2 cellular contexts compared by ENCODE assay signal in the genomic region with DNA sequence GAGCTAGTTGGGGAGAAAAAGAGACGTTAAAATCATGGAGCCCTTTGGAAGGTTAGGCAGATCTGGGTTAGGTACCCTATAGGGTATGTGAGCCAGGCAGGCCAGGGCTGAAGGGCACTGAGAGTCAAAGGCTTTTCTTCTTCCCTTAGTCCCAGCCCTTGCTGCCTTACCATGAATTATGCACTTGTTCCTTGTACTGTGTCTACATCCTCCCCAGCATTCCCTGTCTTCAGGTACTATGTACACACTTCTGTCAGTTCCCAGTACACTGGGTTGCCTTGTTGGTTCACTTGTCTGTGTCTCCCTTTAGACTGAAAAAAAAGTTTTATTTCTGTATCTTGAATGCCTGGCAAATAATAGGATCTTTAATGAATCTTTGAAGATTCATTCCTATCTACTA.
TF ChIP-seq lines count a peak whose summit lies in the region.

No MANE protein-coding gene starts in this region.

TF ChIP-seq in SK-N-SH, 30 proteins besides CTCF, POLR2A, EP300 and RAD21:
- TF ChIP-seq EZH2phosphoT487 (IDR thresholded peaks at IDR 0.05; ENCODE audit: borderline replicate concordance, low read depth) = no peak
- TF ChIP-seq, protein P1, sequence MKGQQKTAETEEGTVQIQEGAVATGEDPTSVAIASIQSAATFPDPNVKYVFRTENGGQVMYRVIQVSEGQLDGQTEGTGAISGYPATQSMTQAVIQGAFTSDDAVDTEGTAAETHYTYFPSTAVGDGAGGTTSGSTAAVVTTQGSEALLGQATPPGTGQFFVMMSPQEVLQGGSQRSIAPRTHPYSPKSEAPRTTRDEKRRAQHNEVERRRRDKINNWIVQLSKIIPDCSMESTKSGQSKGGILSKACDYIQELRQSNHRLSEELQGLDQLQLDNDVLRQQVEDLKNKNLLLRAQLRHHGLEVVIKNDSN (IDR thresholded peaks at IDR 0.05; ENCODE audit: borderline replicate concordance, low read depth) = no peak
- TF ChIP-seq, protein P2, sequence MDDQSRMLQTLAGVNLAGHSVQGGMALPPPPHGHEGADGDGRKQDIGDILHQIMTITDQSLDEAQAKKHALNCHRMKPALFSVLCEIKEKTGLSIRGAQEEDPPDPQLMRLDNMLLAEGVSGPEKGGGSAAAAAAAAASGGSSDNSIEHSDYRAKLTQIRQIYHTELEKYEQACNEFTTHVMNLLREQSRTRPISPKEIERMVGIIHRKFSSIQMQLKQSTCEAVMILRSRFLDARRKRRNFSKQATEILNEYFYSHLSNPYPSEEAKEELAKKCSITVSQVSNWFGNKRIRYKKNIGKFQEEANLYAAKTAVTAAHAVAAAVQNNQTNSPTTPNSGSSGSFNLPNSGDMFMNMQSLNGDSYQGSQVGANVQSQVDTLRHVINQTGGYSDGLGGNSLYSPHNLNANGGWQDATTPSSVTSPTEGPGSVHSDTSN (IDR thresholded peaks at IDR 0.05) = no peak
- TF ChIP-seq NFIC (IDR thresholded peaks at IDR 0.05; ENCODE audit: borderline replicate concordance) = no peak
- no peak for TF ChIP-seq TEAD4 (IDR thresholded peaks at IDR 0.05; ENCODE audit: borderline replicate concordance, insufficient read depth)
- TF ChIP-seq TCF12 (IDR thresholded peaks at IDR 0.05) = no peak
TF ChIP-seq in SK-N-SH: peak in this region for 0.

TF ChIP-seq in SK-N-SH treated with all-trans-retinoic acid at 6 μM for 48 hours, 23 proteins besides CTCF, POLR2A, EP300 and RAD21:
- TF ChIP-seq ZNF565 (CRISPR knock-in tag; conservative IDR thresholded peaks at IDR 0.05; ENCODE audit: low read depth) (no peak), CSDC2 (CRISPR knock-in tag; IDR thresholded peaks at IDR 0.05) (no peak), ZNF8 (CRISPR knock-in tag; IDR thresholded peaks at IDR 0.05) (no peak), ZNF70 (CRISPR knock-in tag; IDR thresholded peaks at IDR 0.05) (no peak), ARNTL (CRISPR knock-in tag; IDR thresholded peaks at IDR 0.05; ENCODE audit: borderline replicate concordance, low read depth) (no peak)
- TF ChIP-seq, protein P3, sequence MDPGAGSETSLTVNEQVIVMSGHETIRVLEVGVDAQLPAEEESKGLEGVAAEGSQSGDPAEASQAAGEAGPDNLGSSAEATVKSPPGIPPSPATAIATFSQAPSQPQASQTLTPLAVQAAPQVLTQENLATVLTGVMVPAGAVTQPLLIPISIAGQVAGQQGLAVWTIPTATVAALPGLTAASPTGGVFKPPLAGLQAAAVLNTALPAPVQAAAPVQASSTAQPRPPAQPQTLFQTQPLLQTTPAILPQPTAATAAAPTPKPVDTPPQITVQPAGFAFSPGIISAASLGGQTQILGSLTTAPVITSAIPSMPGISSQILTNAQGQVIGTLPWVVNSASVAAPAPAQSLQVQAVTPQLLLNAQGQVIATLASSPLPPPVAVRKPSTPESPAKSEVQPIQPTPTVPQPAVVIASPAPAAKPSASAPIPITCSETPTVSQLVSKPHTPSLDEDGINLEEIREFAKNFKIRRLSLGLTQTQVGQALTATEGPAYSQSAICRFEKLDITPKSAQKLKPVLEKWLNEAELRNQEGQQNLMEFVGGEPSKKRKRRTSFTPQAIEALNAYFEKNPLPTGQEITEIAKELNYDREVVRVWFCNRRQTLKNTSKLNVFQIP (CRISPR knock-in tag; IDR thresholded peaks at IDR 0.05; ENCODE audit: borderline replicate concordance, low read depth) = no peak
- TF ChIP-seq, protein P4, sequence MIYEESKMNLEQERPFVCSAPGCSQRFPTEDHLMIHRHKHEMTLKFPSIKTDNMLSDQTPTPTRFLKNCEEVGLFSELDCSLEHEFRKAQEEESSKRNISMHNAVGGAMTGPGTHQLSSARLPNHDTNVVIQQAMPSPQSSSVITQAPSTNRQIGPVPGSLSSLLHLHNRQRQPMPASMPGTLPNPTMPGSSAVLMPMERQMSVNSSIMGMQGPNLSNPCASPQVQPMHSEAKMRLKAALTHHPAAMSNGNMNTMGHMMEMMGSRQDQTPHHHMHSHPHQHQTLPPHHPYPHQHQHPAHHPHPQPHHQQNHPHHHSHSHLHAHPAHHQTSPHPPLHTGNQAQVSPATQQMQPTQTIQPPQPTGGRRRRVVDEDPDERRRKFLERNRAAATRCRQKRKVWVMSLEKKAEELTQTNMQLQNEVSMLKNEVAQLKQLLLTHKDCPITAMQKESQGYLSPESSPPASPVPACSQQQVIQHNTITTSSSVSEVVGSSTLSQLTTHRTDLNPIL (CRISPR knock-in tag; IDR thresholded peaks at IDR 0.05; ENCODE audit: low read depth) = no peak
TF ChIP-seq in SK-N-SH treated with all-trans-retinoic acid at 6 μM for 48 hours: peak in this region for 0.
